ENCODE assay signal across 1 cellular context in the genomic region with DNA sequence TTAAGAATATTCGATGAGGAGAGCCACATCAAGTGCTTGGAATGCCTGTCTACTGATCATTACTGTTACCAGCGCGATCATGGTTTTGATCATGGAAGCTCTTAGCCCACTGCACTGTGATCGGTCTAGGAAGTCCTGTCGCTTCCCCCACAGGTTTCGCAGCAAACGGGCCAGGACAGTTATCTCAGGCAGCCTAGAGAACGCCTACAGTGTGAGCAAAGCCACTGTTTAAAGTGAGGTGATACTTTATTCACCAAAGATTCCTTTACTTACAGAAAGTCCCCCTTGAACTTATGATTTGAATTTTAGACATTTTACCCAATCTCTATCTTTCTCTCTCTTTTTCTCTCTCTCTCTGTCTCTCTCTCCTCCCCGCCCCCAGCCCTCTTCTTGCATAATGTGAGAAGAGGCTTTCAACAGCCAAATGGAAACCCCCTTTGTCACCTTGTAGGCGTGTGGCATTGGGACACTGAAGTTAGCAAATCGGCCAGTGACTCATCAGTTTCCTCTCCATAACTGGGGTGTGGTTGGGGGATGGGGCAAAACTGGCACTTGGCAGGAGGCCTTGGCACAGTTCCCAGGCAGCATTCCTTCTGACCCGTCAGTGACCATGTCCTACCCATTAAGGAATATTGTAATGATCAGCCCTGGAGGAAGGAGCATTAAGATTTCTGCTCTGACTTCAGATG.
TF ChIP-seq lines count a peak whose summit lies in the region.

No MANE protein-coding gene starts in this region.

TF ChIP-seq in A549, 52 proteins besides CTCF, POLR2A, EP300 and RAD21 (continued from another document):
- TF ChIP-seq, protein P1, sequence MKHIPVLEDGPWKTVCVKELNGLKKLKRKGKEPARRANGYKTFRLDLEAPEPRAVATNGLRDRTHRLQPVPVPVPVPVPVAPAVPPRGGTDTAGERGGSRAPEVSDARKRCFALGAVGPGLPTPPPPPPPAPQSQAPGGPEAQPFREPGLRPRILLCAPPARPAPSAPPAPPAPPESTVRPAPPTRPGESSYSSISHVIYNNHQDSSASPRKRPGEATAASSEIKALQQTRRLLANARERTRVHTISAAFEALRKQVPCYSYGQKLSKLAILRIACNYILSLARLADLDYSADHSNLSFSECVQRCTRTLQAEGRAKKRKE (CRISPR knock-in tag; IDR thresholded peaks at IDR 0.05; ENCODE audit: low read depth): 0 out of 2 replicates have a peak, but pooled peaks have one; percentile 52
- TF ChIP-seq SMC3 (IDR thresholded peaks at IDR 0.05): peak; percentile 54
- peak; percentile 29; the same call in 1 of the 2 replicates for TF ChIP-seq EHF (CRISPR knock-in tag; IDR thresholded peaks at IDR 0.05)
- peak; percentile 17; the same call in 1 of the 2 replicates for TF ChIP-seq RCOR1 (IDR thresholded peaks at IDR 0.05; ENCODE audit: low read depth, low read length)
- no peak for TF ChIP-seq NR3C1 (IDR thresholded peaks at IDR 0.05)
- TF ChIP-seq EHMT2 (IDR thresholded peaks at IDR 0.05; ENCODE audit: low read depth): no peak
- TF ChIP-seq JUNB (IDR thresholded peaks at IDR 0.05): peak; percentile 95
- no peak for TF ChIP-seq RNF2 (IDR thresholded peaks at IDR 0.05; ENCODE audit: borderline replicate concordance, low read depth)
- peak; percentile 59; the same call in 1 of the 2 replicates for TF ChIP-seq HOXB5 (CRISPR knock-in tag; IDR thresholded peaks at IDR 0.05)
- TF ChIP-seq, protein P2, sequence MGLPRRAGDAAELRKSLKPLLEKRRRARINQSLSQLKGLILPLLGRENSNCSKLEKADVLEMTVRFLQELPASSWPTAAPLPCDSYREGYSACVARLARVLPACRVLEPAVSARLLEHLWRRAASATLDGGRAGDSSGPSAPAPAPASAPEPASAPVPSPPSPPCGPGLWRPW (IDR thresholded peaks at IDR 0.05): peak; percentile 98
- peak; percentile 97 for TF ChIP-seq NFE2L2 (conservative IDR thresholded peaks at IDR 0.05; ENCODE audit: low read length)
- TF ChIP-seq GATA3 (IDR thresholded peaks at IDR 0.05; ENCODE audit: borderline replicate concordance): peak; percentile 96
- TF ChIP-seq ZFP36 (IDR thresholded peaks at IDR 0.05; ENCODE audit: borderline replicate concordance, partially characterized antibody): no peak
- TF ChIP-seq TP53 (CRISPR knock-in tag; IDR thresholded peaks at IDR 0.05): no peak
- TF ChIP-seq MYC (IDR thresholded peaks at IDR 0.05; ENCODE audit: borderline replicate concordance, low read length): peak; percentile 76; the same call in 1 of the 2 replicates
- no peak for TF ChIP-seq HOXA7 (CRISPR knock-in tag; IDR thresholded peaks at IDR 0.05)
- TF ChIP-seq ZSCAN20 (CRISPR knock-in tag; IDR thresholded peaks at IDR 0.05): peak; percentile 80; the same call in 1 of the 2 replicates
- no peak for TF ChIP-seq POLR2AphosphoS2 (conservative IDR thresholded peaks at IDR 0.05; ENCODE audit: low read length)
- no peak for TF ChIP-seq CBX2 (IDR thresholded peaks at IDR 0.05; ENCODE audit: borderline replicate concordance, low read depth)
- TF ChIP-seq TFCP2L1 (CRISPR knock-in tag; IDR thresholded peaks at IDR 0.05): no peak
- peak; percentile 89 for TF ChIP-seq RARB (CRISPR knock-in tag; IDR thresholded peaks at IDR 0.05)
- TF ChIP-seq SREBF2 (IDR thresholded peaks at IDR 0.05): no peak
- TF ChIP-seq, protein P3, sequence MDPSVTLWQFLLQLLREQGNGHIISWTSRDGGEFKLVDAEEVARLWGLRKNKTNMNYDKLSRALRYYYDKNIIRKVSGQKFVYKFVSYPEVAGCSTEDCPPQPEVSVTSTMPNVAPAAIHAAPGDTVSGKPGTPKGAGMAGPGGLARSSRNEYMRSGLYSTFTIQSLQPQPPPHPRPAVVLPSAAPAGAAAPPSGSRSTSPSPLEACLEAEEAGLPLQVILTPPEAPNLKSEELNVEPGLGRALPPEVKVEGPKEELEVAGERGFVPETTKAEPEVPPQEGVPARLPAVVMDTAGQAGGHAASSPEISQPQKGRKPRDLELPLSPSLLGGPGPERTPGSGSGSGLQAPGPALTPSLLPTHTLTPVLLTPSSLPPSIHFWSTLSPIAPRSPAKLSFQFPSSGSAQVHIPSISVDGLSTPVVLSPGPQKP (IDR thresholded peaks at IDR 0.05; ENCODE audit: low read depth, low read length): no peak
- TF ChIP-seq FOSL2 (IDR thresholded peaks at IDR 0.05): peak; percentile 95
- peak; percentile 99 for TF ChIP-seq FOSL2 (CRISPR knock-in tag; IDR thresholded peaks at IDR 0.05)
- TF ChIP-seq FOXS1 (CRISPR knock-in tag; IDR thresholded peaks at IDR 0.05): peak; percentile 53; the same call in 1 of the 2 replicates
- TF ChIP-seq, protein P4, sequence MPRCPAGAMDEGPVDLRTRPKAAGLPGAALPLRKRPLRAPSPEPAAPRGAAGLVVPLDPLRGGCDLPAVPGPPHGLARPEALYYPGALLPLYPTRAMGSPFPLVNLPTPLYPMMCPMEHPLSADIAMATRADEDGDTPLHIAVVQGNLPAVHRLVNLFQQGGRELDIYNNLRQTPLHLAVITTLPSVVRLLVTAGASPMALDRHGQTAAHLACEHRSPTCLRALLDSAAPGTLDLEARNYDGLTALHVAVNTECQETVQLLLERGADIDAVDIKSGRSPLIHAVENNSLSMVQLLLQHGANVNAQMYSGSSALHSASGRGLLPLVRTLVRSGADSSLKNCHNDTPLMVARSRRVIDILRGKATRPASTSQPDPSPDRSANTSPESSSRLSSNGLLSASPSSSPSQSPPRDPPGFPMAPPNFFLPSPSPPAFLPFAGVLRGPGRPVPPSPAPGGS (IDR thresholded peaks at IDR 0.05): peak; percentile 93
- TF ChIP-seq CHD2 (IDR thresholded peaks at IDR 0.05; ENCODE audit: low read length, partially characterized antibody): peak; percentile 75
- no peak for TF ChIP-seq KDM1A (IDR thresholded peaks at IDR 0.05; ENCODE audit: low read depth)
- TF ChIP-seq ZNF302 (CRISPR knock-in tag; IDR thresholded peaks at IDR 0.05): 0 out of 2 replicates have a peak, but pooled peaks have one; percentile 13
- peak; percentile 98; a peak in 4 of 5 replicates for TF ChIP-seq JUN (IDR thresholded peaks at IDR 0.05)
- TF ChIP-seq HEYL (CRISPR knock-in tag; IDR thresholded peaks at IDR 0.05): 0 out of 2 replicates have a peak, but pooled peaks have one; percentile 52
- no peak for TF ChIP-seq CBX8 (IDR thresholded peaks at IDR 0.05)
